Comparison of ENCODE assay signal across 8 cellular contexts in the genomic region with DNA sequence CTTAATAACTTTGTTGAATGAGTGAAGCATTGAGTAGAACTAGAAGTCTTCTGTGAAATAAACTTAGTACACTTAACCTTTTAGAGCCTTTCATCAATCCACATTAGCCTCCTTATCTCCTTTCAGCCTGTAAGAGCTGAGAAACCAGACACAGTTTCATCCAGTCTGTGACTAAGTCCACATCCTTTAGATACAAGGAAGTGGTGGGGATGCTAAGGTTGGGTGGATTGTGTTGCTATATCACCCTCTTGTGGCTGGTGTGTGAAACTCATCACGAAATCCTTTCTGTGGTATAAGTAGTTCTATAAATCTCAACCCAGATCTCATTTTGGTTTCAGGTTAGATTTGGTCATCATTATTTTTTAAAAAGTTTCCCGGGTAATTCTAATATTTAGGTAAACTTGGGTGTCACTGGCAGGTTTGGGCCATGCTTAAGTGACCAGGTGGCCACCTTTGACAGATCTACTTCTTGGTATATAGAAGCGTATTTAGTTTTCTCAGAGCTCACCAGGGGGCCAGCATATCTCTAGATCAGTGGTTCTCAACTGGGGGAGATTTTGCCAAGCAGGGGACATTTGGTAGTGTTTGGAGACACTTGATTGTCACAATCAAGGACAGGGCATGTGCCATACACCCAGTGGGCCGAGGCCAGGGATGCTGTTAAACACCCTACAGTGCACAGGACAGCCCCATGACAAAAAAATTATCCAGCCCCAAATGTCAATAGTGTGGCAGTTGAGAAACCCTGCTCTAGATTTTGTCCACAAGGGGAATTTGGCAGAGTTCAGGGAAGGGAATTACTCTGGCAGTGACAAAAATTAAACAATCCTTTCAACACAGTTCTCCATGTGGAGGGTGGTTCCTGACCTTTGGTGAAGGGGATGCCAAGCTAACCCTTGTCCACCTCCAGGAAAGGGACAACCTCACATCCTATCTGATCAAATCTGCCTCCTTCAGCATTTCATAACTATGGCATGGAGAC. TPM values are rescaled to one million over a fixed set of nuclear protein-coding genes. Genes with fewer than 3 reads are reported as not detected.
A peak's percentile ranks its signal among the peaks of the same experiment; 100 is the strongest.
DNase-seq lines count a peak whose midpoint lies in the region; ATAC-seq and TF ChIP-seq lines count a peak whose summit lies in the region.

No MANE protein-coding gene starts in this region.

- H3K36me3 ChIP-seq in esophagus muscularis mucosa, result no peaks in the 10 kb centered on the region

- peak; percentile 38 to 49 (median 47) for TF ChIP-seq CTCF in esophagus muscularis mucosa (IDR thresholded peaks at IDR 0.05)

- peaks cover 19% of the 10 kb centered on the region for H3K9me3 Mint-ChIP-seq in activated CD4-positive, alpha-beta memory T cell treated with anti-CD3 and anti-CD28 coated beads for 36 hours
- H3K9me3 Mint-ChIP-seq in naive thymus-derived CD8-positive, alpha-beta T cell, result peaks cover 0 to 31% (median 15%) of the 10 kb centered on the region in 9 donors

- peak; percentile 74 for ATAC-seq in GM19455 (IDR thresholded peaks at IDR 0.05; ENCODE audit: unreplicated experiment)
- ATAC-seq in HG03565 (IDR thresholded peaks at IDR 0.05; ENCODE audit: unreplicated experiment), result peak; percentile 52
- ATAC-seq in naive thymus-derived CD8-positive, alpha-beta T cell, result peak; percentile 97 to 99
- no peak for ATAC-seq in HG03457 (IDR thresholded peaks at IDR 0.05; ENCODE audit: unreplicated experiment)

- H3K27me3 Mint-ChIP-seq in activated CD4-positive, alpha-beta memory T cell treated with anti-CD3 and anti-CD28 coated beads for 36 hours, result no peaks in the 10 kb centered on the region
- no peaks in the 10 kb centered on the region for H3K27me3 Mint-ChIP-seq in naive thymus-derived CD8-positive, alpha-beta T cell

- peak overlapping the region; percentile 78 for H3K27ac Mint-ChIP-seq in activated CD4-positive, alpha-beta memory T cell treated with anti-CD3 and anti-CD28 coated beads for 36 hours
- peak overlapping the region; percentile 46 to 94 (median 79) for H3K27ac Mint-ChIP-seq in naive thymus-derived CD8-positive, alpha-beta T cell

- CTCF ChIA-PET in activated CD4-positive, alpha-beta memory T cell treated with anti-CD3 and anti-CD28 coated beads for 36 hours (lab: Charles Lee), result interaction anchor here (0.6 to 8.6 kb wide), 36 partner anchors 7 to 263 kb away, joined by 3 to 134 read pairs (median 4); a partner anchor contains a TSS

- H3K36me3 Mint-ChIP-seq in activated CD4-positive, alpha-beta memory T cell treated with anti-CD3 and anti-CD28 coated beads for 36 hours, result peaks cover 65% of the 10 kb centered on the region
- peaks cover 12 to 29% (median 19%) of the 10 kb centered on the region in 3 donors for H3K36me3 Mint-ChIP-seq in naive thymus-derived CD8-positive, alpha-beta T cell

- 44% methylated on average over 4 of the region's 4 CpGs for WGBS in esophagus muscularis mucosa

- intact Hi-C loops in activated CD4-positive, alpha-beta memory T cell treated with anti-CD3 and anti-CD28 coated beads for 36 hours (cut with micrococcal nuclease), result loop anchor here (1.0 to 2.0 kb wide), 6 partner anchors 29 to 264 kb away; a partner anchor contains a TSS
- intact Hi-C loops in esophagus muscularis mucosa (cut with DNase I), result loop anchor here (10.0 kb wide), 1 partner anchor 173 kb away; no protein-coding TSS in a partner anchor

- peaks cover 0 to 21% (median 0%) of the 10 kb centered on the region in 4 donors for H3K27me3 ChIP-seq in esophagus muscularis mucosa

- TF ChIP-seq POLR2A in esophagus muscularis mucosa (IDR thresholded peaks at IDR 0.05; ENCODE audit: low read depth), result no peak

- H3K4me1 ChIP-seq in esophagus muscularis mucosa, result no peaks in the 10 kb centered on the region

- no peak overlapping the region for H3K4me3 Mint-ChIP-seq in activated CD4-positive, alpha-beta memory T cell treated with anti-CD3 and anti-CD28 coated beads for 36 hours
- peak overlapping the region in 6 of 10 donors; percentile 8 to 55 (median 44) for H3K4me3 Mint-ChIP-seq in naive thymus-derived CD8-positive, alpha-beta T cell

- no peak overlapping the region for H3K27ac ChIP-seq in esophagus muscularis mucosa (replicated peaks in 1 of 4)

- DNase-seq in DMS53 (lab: John Stamatoyannopoulos, UW) (peak; percentile 92), NCI-H748 (lab: John Stamatoyannopoulos, UW; ENCODE audit: unreplicated experiment) (peak; percentile 58), esophagus muscularis mucosa (ENCODE audit: extremely low spot score) (no peak)
- peak; percentile 74 for DNase-seq in activated CD4-positive, alpha-beta memory T cell treated with anti-CD3 and anti-CD28 coated beads for 36 hours
- DNase-seq in naive thymus-derived CD8-positive, alpha-beta T cell, result peak in 9 of 10 donors; percentile 51 to 85 (median 72)

- H3K4me3 ChIP-seq in esophagus muscularis mucosa, result no peak overlapping the region

- peaks cover 0 to 6% (median 3%) of the 10 kb centered on the region in 4 donors for H3K9me3 ChIP-seq in esophagus muscularis mucosa

- POLR2A ChIA-PET in activated CD4-positive, alpha-beta memory T cell treated with anti-CD3 and anti-CD28 coated beads for 36 hours (lab: Charles Lee), result interaction anchor here (0.6 to 2.2 kb wide), 6 partner anchors 29 to 179 kb away, joined by 3 to 7 read pairs (median 4); no protein-coding TSS in a partner anchor
- POLR2A ChIA-PET in naive thymus-derived CD8-positive, alpha-beta T cell (lab: Charles Lee), result interaction anchor here (0.6 to 4.5 kb wide), 16 partner anchors 18 to 252 kb away, joined by 3 to 16 read pairs (median 3); no protein-coding TSS in a partner anchor

- TF ChIP-seq EP300 in esophagus muscularis mucosa (IDR thresholded peaks at IDR 0.05), result no peak

- H3K4me1 Mint-ChIP-seq in activated CD4-positive, alpha-beta memory T cell treated with anti-CD3 and anti-CD28 coated beads for 36 hours (ENCODE audit: low read depth), result peaks cover 64% of the 10 kb centered on the region
- H3K4me1 Mint-ChIP-seq in naive thymus-derived CD8-positive, alpha-beta T cell, result peaks cover 9 to 31% (median 26%) of the 10 kb centered on the region in 4 donors

RNA-seq across cellular contexts. Expression of a gene that starts 28.0 kb away (rescaled TPM):
- total RNA-seq in activated CD4-positive, alpha-beta memory T cell treated with anti-CD3 and anti-CD28 coated beads for 36 hours, result 10 to 100 TPM; 18.6 to 20.2 TPM
- total RNA-seq in esophagus muscularis mucosa, result 1 to 10 TPM; 2.7 to 7.3 (median 4.7) TPM
- total RNA-seq in naive thymus-derived CD8-positive, alpha-beta T cell, result 10 to 100 TPM; 81.5 to 83.4 TPM
- 10 to 100 TPM; 17.5 to 19.0 (median 18.1) TPM for polyA plus RNA-seq in naive thymus-derived CD8-positive, alpha-beta T cell

RNA-seq across cellular contexts. Expression of a gene that starts 39.5 kb away (rescaled TPM):
- 100 to 1,000 TPM; 166 TPM for total RNA-seq in activated CD4-positive, alpha-beta memory T cell treated with anti-CD3 and anti-CD28 coated beads for 36 hours
- total RNA-seq in esophagus muscularis mucosa, result 1 to 10 TPM in 2 of 4 donors, under 1 TPM in 2; 0.57 to 5.0 (median 0.95) TPM
- 10 to 100 TPM in 1 of 2 experiments, 1 to 10 TPM in 1; 9.8 to 11.1 TPM for total RNA-seq in naive thymus-derived CD8-positive, alpha-beta T cell
- polyA plus RNA-seq in naive thymus-derived CD8-positive, alpha-beta T cell, result 1 to 10 TPM; 1.7 to 3.9 (median 3.7) TPM

Comparison
In these comparisons a context has a peak if more than half of its experiments do, and no peak if none do; other contexts are left out.
1. RNA of a gene that starts 39.5 kb away (total RNA-seq): 166 TPM in activated CD4-positive, alpha-beta memory T cell treated with anti-CD3 and anti-CD28 coated beads for 36 hours; 9.8 to 11.1 TPM in naive thymus-derived CD8-positive, alpha-beta T cell and 0.57 to 5.0 TPM in esophagus muscularis mucosa; every median in the first group is over 10 times any median in the second.